ENCODE assay signal across 8 cellular contexts in genomic region chr17:49260011-49260921, GRCh38. TPM values are rescaled to one million over a fixed set of nuclear protein-coding genes. Genes with fewer than 3 reads are reported as not detected.
DNase-seq lines count a peak whose midpoint lies in the region; ATAC-seq and TF ChIP-seq lines count a peak whose summit lies in the region.

No MANE protein-coding gene starts in this region.

- H3K36me3 ChIP-seq in GM06990 (ENCODE audit: control insufficient read depth, insufficient read depth, low read length): no peaks in the 10 kb centered on the region
- no peaks in the 10 kb centered on the region for H3K36me3 ChIP-seq in MG63

- no peak for TF ChIP-seq POLR2A in GM18505 (IDR thresholded peaks at IDR 0.05; ENCODE audit: borderline replicate concordance, extremely low read depth, insufficient read depth, insufficient read length)

- TF ChIP-seq CTCF in GM06990 (IDR thresholded peaks at IDR 0.05; ENCODE audit: insufficient read depth, low read length, poor library complexity, severe bottlenecking): no peak

- peak overlapping the region; percentile 35 for H3K4me3 ChIP-seq in GM06990 (replicated peaks; ENCODE audit: low read depth, low read length)
- H3K4me3 ChIP-seq in MG63: peak overlapping the region; percentile 48

- H3K27me3 ChIP-seq in GM06990 (replicated peaks; ENCODE audit: control insufficient read depth, insufficient read depth, low read length) (peaks cover 1% of the 10 kb centered on the region; the same call in 1 of the 2 replicates), MG63 (no peaks in the 10 kb centered on the region)

- DNase-seq in GM06990 (ENCODE audit: extremely low read depth, insufficient read length) (peak; percentile 43), MG63 (peak; percentile 77), dermis blood vessel endothelial cell (peak; percentile 91), left lobe of liver (ENCODE audit: low spot score) (peak; percentile 56)
- DNase-seq in activated CD4-positive, alpha-beta T cell treated with anti-CD3 and anti-CD28 coated beads for 48 hours: peak; percentile 60
- DNase-seq in stimulated activated CD4-positive, alpha-beta T cell treated with anti-CD3 and anti-CD28 coated beads, Interleukin-1b, Interleukin-23, amount 100 ng/mL, for 48 hours: peak; percentile 59

- H3K9me3 ChIP-seq in MG63: no peaks in the 10 kb centered on the region

- ATAC-seq in left lobe of liver: peak; percentile 82
- ATAC-seq in GM18505 (IDR thresholded peaks at IDR 0.05; ENCODE audit: unreplicated experiment): no peak
- ATAC-seq in GM21529 (IDR thresholded peaks at IDR 0.05; ENCODE audit: unreplicated experiment): no peak

RNA-seq across cellular contexts. Expression of gene PHOSPHO1, which starts 29.7 kb away (rescaled TPM):
- not detected in 2 replicates for total RNA-seq in MG63 (2014; rRNA removed; shearing (Covaris generic); ENCODE audit: low replicate concordance)
- total RNA-seq in dermis blood vessel endothelial cell: 0.14 TPM in 1 of 2 replicates, not detected in the other
- 0.28 TPM for total RNA-seq in left lobe of liver

RNA-seq across cellular contexts. Expression of gene ABI3, which starts 49.8 kb away (rescaled TPM):
- total RNA-seq in MG63 (2014; rRNA removed; shearing (Covaris generic); ENCODE audit: low replicate concordance): not detected in 2 replicates
- 12.9 and 21.7 TPM in 2 replicates for total RNA-seq in dermis blood vessel endothelial cell
- total RNA-seq in left lobe of liver: 4.0 TPM

RNA-seq across cellular contexts. Expression of gene GNGT2, which starts 49.9 kb away (rescaled TPM):
- not detected in 2 replicates for total RNA-seq in MG63 (2014; rRNA removed; shearing (Covaris generic); ENCODE audit: low replicate concordance)
- 1.4 and 2.9 TPM in 2 replicates for total RNA-seq in dermis blood vessel endothelial cell
- 0.20 TPM for total RNA-seq in left lobe of liver
